In the genomic region with DNA sequence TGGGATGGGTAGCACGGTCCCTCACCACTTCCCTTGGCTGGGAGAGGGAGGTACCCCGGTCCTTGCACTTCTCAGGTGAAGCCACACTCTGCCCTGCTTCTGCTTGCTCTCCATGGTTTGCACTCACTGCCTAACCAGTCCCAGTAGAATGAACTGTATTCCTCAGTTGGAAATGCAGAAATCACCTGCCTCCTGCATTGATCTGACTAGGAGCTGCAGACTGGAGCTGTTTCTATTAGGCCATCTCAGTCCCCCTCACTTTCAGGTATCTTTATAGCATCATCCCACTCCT, we compare ENCODE assay signal across 29 cellular contexts.
"Had no signal": no experiment of that assay in that cellular context is flagged by ENCODE, and none has a peak within 500 bp of the region (broad histone marks: within the 10 kb centered on the region; RNA-seq: fewer than 3 reads in every experiment).

No MANE protein-coding gene starts in this region.

- ATAC-seq: naive thymus-derived CD8-positive, alpha-beta T cell; natural killer cell treated with Interleukin-12 subunit alpha and Interleukin-12 subunit beta and Interleukin-15 and Interleukin-18, amount 100 ng/mL, for 72 hours; psoas muscle; right cardiac atrium; stimulated activated effector memory CD8-positive, alpha-beta T cell treated with anti-CD3 and anti-CD28 coated beads, Interleukin-12 subunit alpha, Interleukin-12 subunit beta, amount 100 ng/mL, for 72 hours; stimulated activated naive B cell treated with anti-CD40 and anti-IgM and Interleukin-4, amounts not matched to agents 10 μg/mL and 1 μg/mL and 100 μg/mL, for 72 hours; stimulated activated naive CD8-positive, alpha-beta T cell treated with anti-CD3 and anti-CD28 coated beads, Interleukin-15, amount 100 ng/mL, for 72 hours; stimulated activated naive CD8-positive, alpha-beta T cell treated with anti-CD3 and anti-CD28 coated beads, Interleukin-15, Interleukin-2, amounts not matched to agents 100 U/mL and 50 U/mL, for 24 hours had no signal

- H3K27ac Mint-ChIP-seq: naive B cell; naive thymus-derived CD8-positive, alpha-beta T cell; natural killer cell treated with Interleukin-12 subunit alpha and Interleukin-12 subunit beta and Interleukin-15 and Interleukin-18, amount 100 ng/mL, for 72 hours; nephron progenitor cell; progenitor cell of endocrine pancreas; stimulated activated effector memory CD8-positive, alpha-beta T cell treated with anti-CD3 and anti-CD28 coated beads, Interleukin-12 subunit alpha, Interleukin-12 subunit beta, amount 100 ng/mL, for 72 hours; stimulated activated naive B cell treated with anti-CD40 and anti-IgM and Interleukin-4, amounts not matched to agents 10 μg/mL and 1 μg/mL and 100 μg/mL, for 72 hours; stimulated activated naive CD8-positive, alpha-beta T cell treated with anti-CD3 and anti-CD28 coated beads, Interleukin-15, amount 100 ng/mL, for 72 hours had no signal

- H3K36me3 ChIP-seq: ovary, right lobe of liver, sigmoid colon, thoracic aorta, thyroid gland, tibial nerve, upper lobe of left lung, uterus had no signal

- H3K36me3 Mint-ChIP-seq: naive B cell; naive thymus-derived CD8-positive, alpha-beta T cell; natural killer cell treated with Interleukin-12 subunit alpha and Interleukin-12 subunit beta and Interleukin-15 and Interleukin-18, amount 100 ng/mL, for 72 hours; stimulated activated effector memory CD8-positive, alpha-beta T cell treated with anti-CD3 and anti-CD28 coated beads, Interleukin-12 subunit alpha, Interleukin-12 subunit beta, amount 100 ng/mL, for 72 hours; stimulated activated naive B cell treated with anti-CD40 and anti-IgM and Interleukin-4, amounts not matched to agents 10 μg/mL and 1 μg/mL and 100 μg/mL, for 72 hours had no signal

- H3K4me3 Mint-ChIP-seq: naive B cell; naive thymus-derived CD8-positive, alpha-beta T cell; natural killer cell treated with Interleukin-12 subunit alpha and Interleukin-12 subunit beta and Interleukin-15 and Interleukin-18, amount 100 ng/mL, for 72 hours; nephron progenitor cell; neural crest cell; stimulated activated effector memory CD8-positive, alpha-beta T cell treated with anti-CD3 and anti-CD28 coated beads, Interleukin-12 subunit alpha, Interleukin-12 subunit beta, amount 100 ng/mL, for 72 hours; stimulated activated naive B cell treated with anti-CD40 and anti-IgM and Interleukin-4, amounts not matched to agents 10 μg/mL and 1 μg/mL and 100 μg/mL, for 72 hours; stimulated activated naive CD8-positive, alpha-beta T cell treated with anti-CD3 and anti-CD28 coated beads, Interleukin-15, amount 100 ng/mL, for 72 hours had no signal

- H3K27me3 ChIP-seq: ovary, right lobe of liver, sigmoid colon, thyroid gland, tibial nerve, upper lobe of left lung, uterus had no signal

- H3K27me3 Mint-ChIP-seq: naive B cell; naive thymus-derived CD8-positive, alpha-beta T cell; natural killer cell treated with Interleukin-12 subunit alpha and Interleukin-12 subunit beta and Interleukin-15 and Interleukin-18, amount 100 ng/mL, for 72 hours; progenitor cell of endocrine pancreas; stimulated activated naive B cell treated with anti-CD40 and anti-IgM and Interleukin-4, amounts not matched to agents 10 μg/mL and 1 μg/mL and 100 μg/mL, for 72 hours; stimulated activated naive CD8-positive, alpha-beta T cell treated with anti-CD3 and anti-CD28 coated beads, Interleukin-15, amount 100 ng/mL, for 72 hours had no signal

- FAIRE-seq: small intestine had no signal

- H3K9me3 ChIP-seq: ovary, psoas muscle, right lobe of liver, sigmoid colon, thoracic aorta, thyroid gland, uterus had no signal

- H3K4me1 ChIP-seq: parathyroid adenoma, psoas muscle, sigmoid colon, thyroid gland, tibial nerve, upper lobe of left lung, uterus had no signal

- H3K27ac ChIP-seq: ovary, parathyroid adenoma, psoas muscle, right lobe of liver, sigmoid colon, thoracic aorta, thyroid gland, tibial nerve, upper lobe of left lung, uterus had no signal

- H3K4me1 Mint-ChIP-seq: naive B cell; naive thymus-derived CD8-positive, alpha-beta T cell; nephron progenitor cell; neural crest cell; stimulated activated effector memory CD8-positive, alpha-beta T cell treated with anti-CD3 and anti-CD28 coated beads, Interleukin-12 subunit alpha, Interleukin-12 subunit beta, amount 100 ng/mL, for 72 hours; stimulated activated naive B cell treated with anti-CD40 and anti-IgM and Interleukin-4, amounts not matched to agents 10 μg/mL and 1 μg/mL and 100 μg/mL, for 72 hours; stimulated activated naive CD8-positive, alpha-beta T cell treated with anti-CD3 and anti-CD28 coated beads, Interleukin-15, amount 100 ng/mL, for 72 hours had no signal

- DNase-seq: naive B cell; naive thymus-derived CD8-positive, alpha-beta T cell; nephron progenitor cell; occipital lobe; ovary; right cardiac atrium; sigmoid colon; small intestine; stimulated activated CD4-positive, alpha-beta T cell treated with anti-CD3 and anti-CD28 coated beads, Interleukin-15, amount 100 ng/mL, for 24 hours; stimulated activated CD4-positive, alpha-beta T cell treated with anti-CD3 and anti-CD28 coated beads, Interleukin-2, amount 100 ng/mL, for 24 hours; stimulated activated CD4-positive, alpha-beta T cell treated with anti-CD3 and anti-CD28 coated beads, Interleukin-2, amount 100 ng/mL, for 48 hours; stimulated activated CD4-positive, alpha-beta T cell treated with anti-CD3 and anti-CD28 coated beads, Interleukin-4, amount 100 ng/mL, for 24 hours; stimulated activated naive B cell treated with anti-CD40 and anti-IgM and Interleukin-4, amounts not matched to agents 10 μg/mL and 1 μg/mL and 100 μg/mL, for 72 hours; stimulated activated naive CD8-positive, alpha-beta T cell treated with anti-CD3 and anti-CD28 coated beads, Interleukin-15, amount 100 ng/mL, for 72 hours; stimulated activated naive CD8-positive, alpha-beta T cell treated with anti-CD3 and anti-CD28 coated beads, Interleukin-15, Interleukin-2, amounts not matched to agents 100 U/mL and 50 U/mL, for 24 hours; substantia nigra; thyroid gland; trophoblast cell; upper lobe of left lung; uterus had no signal

- H3K4me3 ChIP-seq: ovary, psoas muscle, right lobe of liver, sigmoid colon, thoracic aorta, thyroid gland, tibial nerve, upper lobe of left lung, uterus had no signal
